ENCODE assay signal across 1 cellular context in the genomic region with DNA sequence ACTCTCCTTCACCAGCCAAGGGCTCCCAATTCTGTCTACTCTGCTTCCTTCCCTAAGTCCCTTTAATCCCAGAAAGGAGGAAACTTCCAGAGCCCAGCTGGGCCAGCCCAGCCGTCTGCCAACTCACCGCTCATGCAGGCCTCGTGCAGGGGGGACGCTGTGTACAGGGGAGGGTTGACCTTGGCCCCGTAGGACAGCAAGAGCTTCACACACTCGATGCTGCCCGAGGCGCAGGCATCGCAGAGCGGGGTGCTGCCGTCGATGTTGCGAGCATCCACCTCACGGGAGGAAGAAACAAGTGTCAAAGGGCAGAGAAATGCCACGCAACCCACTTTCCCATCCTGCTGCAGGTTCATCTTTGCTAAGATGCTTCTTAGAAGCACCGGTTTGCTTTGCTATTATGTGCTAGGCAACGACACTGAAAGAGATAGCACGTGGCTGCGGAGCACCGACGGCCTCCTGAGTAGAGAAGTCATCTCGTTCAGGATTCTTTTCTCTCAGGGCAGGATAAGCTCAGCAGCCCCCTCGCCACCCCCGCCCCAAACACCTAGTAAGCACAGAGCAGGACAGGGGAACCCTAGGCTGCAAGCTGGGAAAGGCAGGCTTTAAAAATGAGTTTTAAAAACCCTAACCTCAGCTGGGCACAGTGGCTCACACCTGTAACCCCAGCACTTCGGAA.
TF ChIP-seq lines count a peak whose summit lies in the region.

No MANE protein-coding gene starts in this region.

TF ChIP-seq in liver, 16 proteins besides CTCF, POLR2A, EP300 and RAD21:
- TF ChIP-seq, protein P1, sequence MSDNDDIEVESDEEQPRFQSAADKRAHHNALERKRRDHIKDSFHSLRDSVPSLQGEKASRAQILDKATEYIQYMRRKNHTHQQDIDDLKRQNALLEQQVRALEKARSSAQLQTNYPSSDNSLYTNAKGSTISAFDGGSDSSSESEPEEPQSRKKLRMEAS (IDR thresholded peaks at IDR 0.05), result peak; percentile 100
- peak; percentile 61 to 77 for TF ChIP-seq HNF4A (conservative IDR thresholded peaks at IDR 0.05)
- no peak for TF ChIP-seq EGR1 (IDR thresholded peaks at IDR 0.05; ENCODE audit: low read depth in 2 of 2)
- TF ChIP-seq JUND (IDR thresholded peaks at IDR 0.05), result no peak
- TF ChIP-seq SP1 (IDR thresholded peaks at IDR 0.05), result peak; percentile 42
- no peak for TF ChIP-seq NR2F2 (IDR thresholded peaks at IDR 0.05)
- TF ChIP-seq GABPA (IDR thresholded peaks at IDR 0.05 in 1 of 2, conservative IDR thresholded peaks at IDR 0.05 in 1 of 2), result no peak
- TF ChIP-seq, protein P2, sequence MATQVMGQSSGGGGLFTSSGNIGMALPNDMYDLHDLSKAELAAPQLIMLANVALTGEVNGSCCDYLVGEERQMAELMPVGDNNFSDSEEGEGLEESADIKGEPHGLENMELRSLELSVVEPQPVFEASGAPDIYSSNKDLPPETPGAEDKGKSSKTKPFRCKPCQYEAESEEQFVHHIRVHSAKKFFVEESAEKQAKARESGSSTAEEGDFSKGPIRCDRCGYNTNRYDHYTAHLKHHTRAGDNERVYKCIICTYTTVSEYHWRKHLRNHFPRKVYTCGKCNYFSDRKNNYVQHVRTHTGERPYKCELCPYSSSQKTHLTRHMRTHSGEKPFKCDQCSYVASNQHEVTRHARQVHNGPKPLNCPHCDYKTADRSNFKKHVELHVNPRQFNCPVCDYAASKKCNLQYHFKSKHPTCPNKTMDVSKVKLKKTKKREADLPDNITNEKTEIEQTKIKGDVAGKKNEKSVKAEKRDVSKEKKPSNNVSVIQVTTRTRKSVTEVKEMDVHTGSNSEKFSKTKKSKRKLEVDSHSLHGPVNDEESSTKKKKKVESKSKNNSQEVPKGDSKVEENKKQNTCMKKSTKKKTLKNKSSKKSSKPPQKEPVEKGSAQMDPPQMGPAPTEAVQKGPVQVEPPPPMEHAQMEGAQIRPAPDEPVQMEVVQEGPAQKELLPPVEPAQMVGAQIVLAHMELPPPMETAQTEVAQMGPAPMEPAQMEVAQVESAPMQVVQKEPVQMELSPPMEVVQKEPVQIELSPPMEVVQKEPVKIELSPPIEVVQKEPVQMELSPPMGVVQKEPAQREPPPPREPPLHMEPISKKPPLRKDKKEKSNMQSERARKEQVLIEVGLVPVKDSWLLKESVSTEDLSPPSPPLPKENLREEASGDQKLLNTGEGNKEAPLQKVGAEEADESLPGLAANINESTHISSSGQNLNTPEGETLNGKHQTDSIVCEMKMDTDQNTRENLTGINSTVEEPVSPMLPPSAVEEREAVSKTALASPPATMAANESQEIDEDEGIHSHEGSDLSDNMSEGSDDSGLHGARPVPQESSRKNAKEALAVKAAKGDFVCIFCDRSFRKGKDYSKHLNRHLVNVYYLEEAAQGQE (IDR thresholded peaks at IDR 0.05), result no peak
- no peak for TF ChIP-seq TAF1 (conservative IDR thresholded peaks at IDR 0.05)
- TF ChIP-seq, protein P3, sequence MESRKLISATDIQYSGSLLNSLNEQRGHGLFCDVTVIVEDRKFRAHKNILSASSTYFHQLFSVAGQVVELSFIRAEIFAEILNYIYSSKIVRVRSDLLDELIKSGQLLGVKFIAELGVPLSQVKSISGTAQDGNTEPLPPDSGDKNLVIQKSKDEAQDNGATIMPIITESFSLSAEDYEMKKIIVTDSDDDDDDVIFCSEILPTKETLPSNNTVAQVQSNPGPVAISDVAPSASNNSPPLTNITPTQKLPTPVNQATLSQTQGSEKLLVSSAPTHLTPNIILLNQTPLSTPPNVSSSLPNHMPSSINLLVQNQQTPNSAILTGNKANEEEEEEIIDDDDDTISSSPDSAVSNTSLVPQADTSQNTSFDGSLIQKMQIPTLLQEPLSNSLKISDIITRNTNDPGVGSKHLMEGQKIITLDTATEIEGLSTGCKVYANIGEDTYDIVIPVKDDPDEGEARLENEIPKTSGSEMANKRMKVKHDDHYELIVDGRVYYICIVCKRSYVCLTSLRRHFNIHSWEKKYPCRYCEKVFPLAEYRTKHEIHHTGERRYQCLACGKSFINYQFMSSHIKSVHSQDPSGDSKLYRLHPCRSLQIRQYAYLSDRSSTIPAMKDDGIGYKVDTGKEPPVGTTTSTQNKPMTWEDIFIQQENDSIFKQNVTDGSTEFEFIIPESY (IDR thresholded peaks at IDR 0.05), result no peak
- peak; percentile 62 to 65 for TF ChIP-seq RXRA (IDR thresholded peaks at IDR 0.05)
- TF ChIP-seq FOXA1 (IDR thresholded peaks at IDR 0.05), result no peak
- TF ChIP-seq, protein P4, sequence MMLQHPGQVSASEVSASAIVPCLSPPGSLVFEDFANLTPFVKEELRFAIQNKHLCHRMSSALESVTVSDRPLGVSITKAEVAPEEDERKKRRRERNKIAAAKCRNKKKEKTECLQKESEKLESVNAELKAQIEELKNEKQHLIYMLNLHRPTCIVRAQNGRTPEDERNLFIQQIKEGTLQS (IDR thresholded peaks at IDR 0.05), result no peak
- no peak for TF ChIP-seq YY1 (IDR thresholded peaks at IDR 0.05)
- peak; percentile 17 for TF ChIP-seq FOXA2 (IDR thresholded peaks at IDR 0.05)
- TF ChIP-seq HNF4G (IDR thresholded peaks at IDR 0.05), result no peak
